ENCODE assay signal across 8 cellular contexts in the genomic region with DNA sequence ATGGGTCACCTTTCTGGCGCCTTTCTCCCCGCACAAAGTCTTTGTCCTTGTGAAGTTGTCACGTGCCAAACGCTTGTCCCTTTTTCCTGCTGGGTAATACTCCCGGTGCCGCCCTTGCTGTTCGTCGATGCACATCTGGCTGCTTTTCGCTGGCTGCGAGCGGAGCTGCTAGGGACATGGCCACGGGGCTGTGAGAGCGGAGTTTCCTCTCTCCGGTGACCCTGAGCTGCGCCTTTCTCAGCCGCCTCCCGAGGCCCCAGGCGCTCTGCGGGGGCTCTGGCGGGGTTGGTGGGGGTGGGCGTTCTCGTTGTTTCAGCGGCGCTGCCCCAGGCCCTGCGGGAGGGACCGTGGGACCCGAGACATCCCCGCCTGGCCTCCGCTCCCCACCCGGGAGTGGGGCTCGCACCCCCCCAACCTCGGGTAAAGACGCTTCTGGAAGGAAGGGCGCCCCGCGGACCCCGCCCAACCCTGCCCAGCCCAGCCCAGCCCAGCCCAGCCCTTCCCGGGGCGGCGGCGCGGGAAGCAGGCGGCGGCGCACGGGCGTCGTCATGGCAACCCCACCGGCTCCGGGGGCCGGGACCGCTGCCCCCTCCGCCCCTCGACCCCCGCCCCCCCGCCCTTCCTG. TPM values are rescaled to one million over a fixed set of nuclear protein-coding genes. Genes with fewer than 3 reads are reported as not detected.
DNase-seq lines count a peak whose midpoint lies in the region; ATAC-seq, FAIRE-seq and TF ChIP-seq lines count a peak whose summit lies in the region.
"Had no signal": no experiment of that assay in that cellular context is flagged by ENCODE, and none has a peak within 500 bp of the region (broad histone marks: within the 10 kb centered on the region; RNA-seq: fewer than 3 reads in every experiment).

No MANE protein-coding gene starts in this region.

- H3K4me3 ChIP-seq in H1 (ENCODE audit: extremely low read depth in 1 of 4, insufficient read depth in 2 of 4, low read depth in 3 of 4, low read length in 4 of 4), result peak overlapping the region; percentile 15 to 61 (median 28); a peak in 7 of 8 replicates
- H3K4me3 ChIP-seq in neuronal stem cell (ENCODE audit: low read length in 2 of 2), result peak overlapping the region; percentile 23 to 67
- H3K4me3 ChIP-seq: body of pancreas had no signal

- 37% methylated on average over 11 of the region's 56 CpGs; no CpG with 5 or more reads in 1 of the 2 experiments for WGBS in H1 (ENCODE audit: extremely low coverage in 1 of 2, insufficient coverage in 1 of 2, insufficient read length in 1 of 2, insufficient replicate concordance in 2 of 2, low coverage in 1 of 2, low lambda C conversion rate in 2 of 2, missing lambda C conversion rate in 1 of 2), 2 experiments
- WGBS in neuronal stem cell (ENCODE audit: extremely low coverage in 2 of 2, insufficient read length in 2 of 2, insufficient replicate concordance in 1 of 2), 2 donors, result no CpG with 5 or more reads among the region's 56 CpGs

- H3K9me3 ChIP-seq in H1 (ENCODE audit: insufficient read depth in 2 of 2, low read depth in 1 of 2, low read length in 1 of 2), result no peaks in the 10 kb centered on the region; a peak in 1 of 4 replicates
- peaks cover 0 to 2% of the 10 kb centered on the region in 2 donors for H3K9me3 ChIP-seq in neuronal stem cell (replicated peaks in 1 of 2; ENCODE audit: control insufficient read depth in 2 of 2, insufficient read depth in 1 of 2, low read depth in 1 of 2, low read length in 2 of 2)
- H3K9me3 ChIP-seq: body of pancreas had no signal

- H3K4me2 ChIP-seq in H1 (ENCODE audit: insufficient read depth in 1 of 2, low read depth in 2 of 2, low read length in 2 of 2) (peak overlapping the region; percentile 57 to 74), neuronal stem cell (ENCODE audit: insufficient read depth, low read length, poor library complexity, severe bottlenecking) (peak overlapping the region; percentile 77)

- no peak for TF ChIP-seq RAD21 in H1 (IDR thresholded peaks at IDR 0.05 in 1 of 2, conservative IDR thresholded peaks at IDR 0.05 in 1 of 2; ENCODE audit: low read depth in 2 of 2, low read length in 2 of 2)

- H2BK15ac ChIP-seq in H1 (ENCODE audit: low read length), result no peak overlapping the region
- H2BK15ac ChIP-seq in neuronal stem cell (ENCODE audit: low read length), result peak overlapping the region; percentile 93

- H4K91ac ChIP-seq in H1 (replicated peaks; ENCODE audit: insufficient read length, low read length) (no peak overlapping the region), neuronal stem cell (ENCODE audit: low read depth, low read length, poor library complexity) (no peak overlapping the region)

- H3K18ac ChIP-seq in H1 (ENCODE audit: extremely low read depth, low read length) (no peak overlapping the region; the same call in 1 of the 2 replicates), neuronal stem cell (ENCODE audit: low read length) (peak overlapping the region; percentile 91)

- H3K79me2 ChIP-seq in H1 (ENCODE audit: control insufficient read depth in 1 of 2, insufficient read depth in 2 of 2, low read length in 2 of 2), result no peaks in the 10 kb centered on the region

- ATAC-seq in HG03039 (IDR thresholded peaks at IDR 0.05; ENCODE audit: unreplicated experiment), result no peak
- ATAC-seq: body of pancreas had no signal

- TF ChIP-seq POLR2A in GM12891 (IDR thresholded peaks at IDR 0.05; ENCODE audit: low read depth, low read length) (no peak), H1 (IDR thresholded peaks at IDR 0.05; ENCODE audit: control extremely low read depth in 1 of 2, low read depth in 2 of 2, low read length in 2 of 2) (no peak)

- H2BK20ac ChIP-seq in H1 (ENCODE audit: low read length), result no peak overlapping the region

- H3K4me1 ChIP-seq in H1 (replicated peaks in 1 of 4; ENCODE audit: control insufficient read depth in 3 of 4, insufficient read depth in 4 of 4, low read length in 3 of 4) (peaks cover 0 to 7% (median 1%) of the 10 kb centered on the region in 4 experiments; a peak in 3 of 7 replicates), neuronal stem cell (ENCODE audit: control insufficient read depth in 2 of 2, insufficient read depth in 1 of 2, low read depth in 1 of 2, low read length in 2 of 2) (peaks cover 7% of the 10 kb centered on the region in 2 donors)

- CTCF ChIA-PET in H1 (lab: Charles Lee; ENCODE audit: partially characterized antibody), result interaction anchor here (0.6 to 2.2 kb wide), 3 partner anchors 15 to 98 kb away, joined by 4 to 8 read pairs (median 6); no protein-coding TSS in a partner anchor

- no peak overlapping the region for H3K4ac ChIP-seq in H1 (replicated peaks; ENCODE audit: insufficient read length, low read depth, low read length)
- no peak overlapping the region for H3K4ac ChIP-seq in neuronal stem cell (ENCODE audit: low read length)

- H3K23ac ChIP-seq in H1 (ENCODE audit: insufficient read length) (no peak overlapping the region), neuronal stem cell (ENCODE audit: low read depth, low read length, poor library complexity) (peak overlapping the region; percentile 97)

- no peak overlapping the region for H3K14ac ChIP-seq in H1 (ENCODE audit: insufficient read length)
- H3K14ac ChIP-seq in neuronal stem cell (ENCODE audit: low read length), result no peak overlapping the region

- H3K23me2 ChIP-seq in H1 (ENCODE audit: low read depth, low read length), result peaks cover 5% of the 10 kb centered on the region; the same call in 1 of the 2 replicates

- H3K9ac ChIP-seq in H1 (replicated peaks in 1 of 4; ENCODE audit: extremely low read depth in 1 of 4, low read depth in 3 of 4, low read length in 3 of 4) (no peak overlapping the region), neuronal stem cell (ENCODE audit: low read depth, low read length, poor library complexity) (no peak overlapping the region)

- POLR2A ChIA-PET in H1 (lab: Charles Lee; ENCODE audit: partially characterized antibody), result interaction anchor here (0.9 to 1.3 kb wide), 2 partner anchors 11 to 30 kb away, joined by 3 to 5 read pairs; no protein-coding TSS in a partner anchor

- FAIRE-seq in GM12891 (lab: Jason Lieb, UNC), result no peak
- FAIRE-seq in H1 (lab: Jason Lieb, UNC), result no peak

- H2BK120ac ChIP-seq in H1 (replicated peaks; ENCODE audit: low read depth, low read length) (no peak overlapping the region), neuronal stem cell (ENCODE audit: low read depth, low read length) (no peak overlapping the region)

- H2AK5ac ChIP-seq in H1 (ENCODE audit: low read depth, low read length) (no peak overlapping the region), neuronal stem cell (ENCODE audit: low read depth, low read length) (peak overlapping the region; percentile 98)

- H3K36me3 ChIP-seq in H1 (ENCODE audit: control insufficient read depth in 2 of 4, insufficient read depth in 4 of 4, low read length in 3 of 4), result peaks cover 0 to 4% (median 0%) of the 10 kb centered on the region in 4 experiments; a peak in 1 of 8 replicates
- peaks cover 5 to 14% of the 10 kb centered on the region in 2 donors for H3K36me3 ChIP-seq in neuronal stem cell (replicated peaks in 1 of 2; ENCODE audit: control insufficient read depth in 2 of 2, insufficient read depth in 2 of 2, low read length in 2 of 2)

- H4K8ac ChIP-seq in H1 (ENCODE audit: extremely low read depth, insufficient read depth, low read length) (peak overlapping the region; percentile 93; the same call in 1 of the 2 replicates), neuronal stem cell (ENCODE audit: low read depth, low read length) (peak overlapping the region; percentile 70)

- peaks cover 7 to 22% (median 20%) of the 10 kb centered on the region in 4 experiments; a peak in 6 of 7 replicates for H3K27me3 ChIP-seq in H1 (replicated peaks in 1 of 4; ENCODE audit: control insufficient read depth in 3 of 4, extremely low read depth in 1 of 4, insufficient read depth in 3 of 4, low read length in 3 of 4)
- H3K27me3 ChIP-seq in neuronal stem cell (ENCODE audit: control insufficient read depth in 3 of 3, insufficient read depth in 3 of 3, low read depth in 1 of 3, low read length in 3 of 3), result peaks cover 0 to 11% (median 9%) of the 10 kb centered on the region in 3 experiments
- H3K27me3 ChIP-seq: body of pancreas had no signal

- H3K56ac ChIP-seq in H1 (replicated peaks; ENCODE audit: insufficient read length, low read depth, low read length), result no peak overlapping the region

- no peak for TF ChIP-seq EP300 in H1 (IDR thresholded peaks at IDR 0.05; ENCODE audit: borderline replicate concordance in 1 of 2, low read depth in 2 of 2, low read length in 2 of 2)

- no peak overlapping the region for H4K5ac ChIP-seq in H1 (ENCODE audit: insufficient read length, low read depth, low read length)

- DNase-seq in GM12891 (ENCODE audit: insufficient read length, low spot score) (peak; percentile 32), NCI-H146 (lab: John Stamatoyannopoulos, UW) (peak; percentile 34), H1 (ENCODE audit: low read depth in 1 of 2, low spot score in 2 of 2) (no peak), neuronal stem cell (ENCODE audit: low spot score) (no peak), G401 (ENCODE audit: low spot score) (no peak), CD1c-positive myeloid dendritic cell (ENCODE audit: extremely low spot score) (no peak)

- H2BK5ac ChIP-seq in H1 (ENCODE audit: low read depth, low read length), result no peak overlapping the region
- peak overlapping the region; percentile 93 for H2BK5ac ChIP-seq in neuronal stem cell (ENCODE audit: low read length)

- H2AFZ ChIP-seq in H1 (ENCODE audit: low read length) (0 out of 2 replicates have a peak overlapping the region, but pooled peaks have one; percentile 39), neuronal stem cell (ENCODE audit: low read length) (peak overlapping the region; percentile 93)

- H4K20me1 ChIP-seq in H1 (replicated peaks in 1 of 2; ENCODE audit: control insufficient read depth in 1 of 2, insufficient read depth in 2 of 2, low read length in 2 of 2), result peaks cover 3 to 11% of the 10 kb centered on the region in 2 experiments

- no peaks in the 10 kb centered on the region for H3K79me1 ChIP-seq in H1 (ENCODE audit: low read depth, low read length)
- H3K79me1 ChIP-seq in neuronal stem cell (ENCODE audit: low read depth, low read length), result no peaks in the 10 kb centered on the region

- H2BK12ac ChIP-seq in H1 (ENCODE audit: low read depth, low read length) (no peak overlapping the region), neuronal stem cell (ENCODE audit: low read length) (peak overlapping the region; percentile 90)

- no peak for TF ChIP-seq CTCF in H1 (IDR thresholded peaks at IDR 0.05; ENCODE audit: control extremely low read depth in 1 of 3, insufficient read depth in 1 of 3, low read depth in 1 of 3, low read length in 3 of 3)

- in situ Hi-C loops in G401 (cut with HindIII; ENCODE audit: low sequenced_read_pairs), result no loop called here

- no peak overlapping the region for H3K27ac ChIP-seq in H1 (ENCODE audit: low read depth, low read length)
- no peak overlapping the region for H3K27ac ChIP-seq in neuronal stem cell (replicated peaks; ENCODE audit: low read length)
- H3K27ac ChIP-seq: body of pancreas had no signal

RNA-seq across cellular contexts. Expression of a gene that starts 12.2 kb away (rescaled TPM):
- 11.2 TPM for polyA plus RNA-seq in GM12891 (2012; ENCODE audit: low read depth, missing spikeins)
- 15.7 and 16.0 TPM in 2 replicates for total RNA-seq in H1 (2021; fragmentation: NEBNext Ultra II Directional; extraction: Animal tissue kit (Norgen Biotek cat#: 25700))
- 24.3 and 28.9 TPM in 2 replicates for polyA plus RNA-seq in H1 (2011; rRNA removed)
- polyA plus RNA-seq in H1 (2011; cell fraction: cytosol; rRNA removed), result 22.9 TPM
- polyA plus RNA-seq in H1 (2011; cell fraction: nucleus; rRNA removed), result 23.5 TPM
- 8.5 to 14.9 TPM (median 13.4 TPM) in 4 replicates for polyA plus RNA-seq in H1 (2012, experiment 1 of 2)
- 13.4 TPM for polyA plus RNA-seq in H1 (2012, experiment 2 of 2)
- polyA plus RNA-seq in H1 (2013, experiment 1 of 2), result 9.5 TPM
- polyA plus RNA-seq in H1 (2013, experiment 2 of 2), result 7.9 TPM
- polyA minus RNA-seq in H1 (2011; rRNA and poly(A)+ RNA removed), result 5.7 and 6.4 TPM in 2 replicates
- 7.2 TPM for polyA minus RNA-seq in H1 (2011; cell fraction: cytosol; rRNA and poly(A)+ RNA removed)
- polyA minus RNA-seq in H1 (2011; cell fraction: nucleus; rRNA and poly(A)+ RNA removed), result 15.6 TPM
- polyA plus RNA-seq in neuronal stem cell (2013, experiment 1 of 2), result 14.3 TPM
- polyA plus RNA-seq in neuronal stem cell (2013, experiment 2 of 2), result 13.1 TPM
- total RNA-seq in G401 (2014; rRNA removed; shearing (Covaris generic)), result 51.8 and 65.5 TPM in 2 replicates

RNA-seq across cellular contexts. Expression of a gene that starts 31.1 kb away (rescaled TPM):
- polyA plus RNA-seq in GM12891 (2012; ENCODE audit: low read depth, missing spikeins), result 2.2 TPM
- total RNA-seq in H1 (2021; fragmentation: NEBNext Ultra II Directional; extraction: Animal tissue kit (Norgen Biotek cat#: 25700)), result 18.4 and 22.8 TPM in 2 replicates
- 10.0 and 19.8 TPM in 2 replicates for polyA plus RNA-seq in H1 (2011; rRNA removed)
- 8.2 TPM for polyA plus RNA-seq in H1 (2011; cell fraction: cytosol; rRNA removed)
- 25.9 TPM for polyA plus RNA-seq in H1 (2011; cell fraction: nucleus; rRNA removed)
- 12.1 to 15.1 TPM (median 14.9 TPM) in 4 replicates for polyA plus RNA-seq in H1 (2012, experiment 1 of 2)
- polyA plus RNA-seq in H1 (2012, experiment 2 of 2), result 15.4 TPM
- polyA plus RNA-seq in H1 (2013, experiment 1 of 2), result 12.5 TPM
- 11.0 TPM for polyA plus RNA-seq in H1 (2013, experiment 2 of 2)
- 9.6 and 11.6 TPM in 2 replicates for polyA minus RNA-seq in H1 (2011; rRNA and poly(A)+ RNA removed)
- 15.8 TPM for polyA minus RNA-seq in H1 (2011; cell fraction: cytosol; rRNA and poly(A)+ RNA removed)
- 25.5 TPM for polyA minus RNA-seq in H1 (2011; cell fraction: nucleus; rRNA and poly(A)+ RNA removed)
- 30.9 TPM for polyA plus RNA-seq in neuronal stem cell (2013, experiment 1 of 2)
- 31.6 TPM for polyA plus RNA-seq in neuronal stem cell (2013, experiment 2 of 2)
- 16.1 and 21.1 TPM in 2 replicates for total RNA-seq in G401 (2014; rRNA removed; shearing (Covaris generic))

Comparison
In these comparisons a context has a peak if more than half of its experiments do, and no peak if none do; other contexts are left out.
1. DNase-seq: peak in GM12891 (single experiment) and NCI-H146 (single experiment); none in H1 (0 of 2), neuronal stem cell (single experiment), G401 (single experiment) and CD1c-positive myeloid dendritic cell (single experiment).